Comparison of ENCODE assay signal across 8 cellular contexts in genomic region chr4:20254517-20255250, GRCh38. TPM values are rescaled to one million over a fixed set of nuclear protein-coding genes. Genes with fewer than 3 reads are reported as not detected.
DNase-seq lines count a peak whose midpoint lies in the region; ATAC-seq and TF ChIP-seq lines count a peak whose summit lies in the region.

No MANE protein-coding gene starts in this region.

- H3K27ac ChIP-seq in SJSA1 (no peak overlapping the region), prostate gland (peak overlapping the region; percentile 41 to 42), PC-9 (no peak overlapping the region)

- peaks cover 12% of the 10 kb centered on the region; the same call in 1 of the 2 replicates for H3K27me3 ChIP-seq in SJSA1 (replicated peaks)
- peaks cover 4% of the 10 kb centered on the region for H3K27me3 ChIP-seq in prostate gland (replicated peaks; ENCODE audit: insufficient read depth)
- H3K27me3 ChIP-seq in PC-9 (ENCODE audit: insufficient read depth, low read depth), result peaks cover 8% of the 10 kb centered on the region; the same call in 1 of the 2 replicates

- peaks cover 57% of the 10 kb centered on the region for H3K4me1 ChIP-seq in SJSA1 (replicated peaks)
- H3K4me1 ChIP-seq in prostate gland (replicated peaks), result no peaks in the 10 kb centered on the region
- no peaks in the 10 kb centered on the region for H3K4me1 ChIP-seq in PC-9 (replicated peaks; ENCODE audit: insufficient read depth)

- ATAC-seq in Right ventricle myocardium superior (ENCODE audit: poor library complexity), result peak; percentile 5

- H4K20me1 ChIP-seq in PC-9 (ENCODE audit: insufficient read depth), result no peaks in the 10 kb centered on the region

- H2AFZ ChIP-seq in PC-9, result no peak overlapping the region

- no peaks in the 10 kb centered on the region for H3K79me2 ChIP-seq in PC-9 (ENCODE audit: low read depth)

- no peak overlapping the region for H3K4me2 ChIP-seq in PC-9

- H3K36me3 ChIP-seq in SJSA1, result peaks cover 20% of the 10 kb centered on the region
- H3K36me3 ChIP-seq in prostate gland, result no peaks in the 10 kb centered on the region
- H3K36me3 ChIP-seq in PC-9 (ENCODE audit: low read depth), result no peaks in the 10 kb centered on the region

- H3K4me3 ChIP-seq in SJSA1 (peak overlapping the region; percentile 51), prostate gland (peak overlapping the region; percentile 52 to 56), PC-9 (no peak overlapping the region)

- DNase-seq in EL (peak; percentile 56), SJSA1 (ENCODE audit: low read depth in 1 of 2, low spot score in 2 of 2) (peak in 1 of 2 experiments; percentile 74), Right ventricle myocardium superior (peak; percentile 42), prostate gland (ENCODE audit: low spot score) (no peak), PC-9 (no peak), NCI-H146 (lab: John Stamatoyannopoulos, UW) (no peak)
- no peak for DNase-seq in stimulated activated naive CD4-positive, alpha-beta T cell (lab: John Stamatoyannopoulos, UW)
- DNase-seq in stimulated activated CD4-positive, alpha-beta T cell treated with anti-CD3 and anti-CD28 coated beads, Interleukin-4, amount 100 ng/mL, for 1 hour, result no peak

- 5% methylated on average over 63 of the region's 72 CpGs for WGBS in prostate gland

- intact Hi-C loops in Right ventricle myocardium superior (cut with DNase I) (no loop called here), prostate gland (cut with DNase I) (loop anchor here (5.0 kb wide), 2 partner anchors 178 to 293 kb away; no protein-coding TSS in a partner anchor), PC-9 (cut with micrococcal nuclease; ENCODE audit: unreplicated experiment) (loop anchor here (5.0 to 10.0 kb wide), 3 partner anchors 33 to 290 kb away; no protein-coding TSS in a partner anchor)

- H3K9me2 ChIP-seq in PC-9 (ENCODE audit: insufficient read depth), result no peaks in the 10 kb centered on the region

- TF ChIP-seq CTCF in prostate gland (IDR thresholded peaks at IDR 0.05), result no peak
- TF ChIP-seq CTCF in PC-9 (conservative IDR thresholded peaks at IDR 0.05), result no peak

- CTCF ChIA-PET in PC-9 (lab: Charles Lee), result no interaction called here

- H3K9me3 ChIP-seq in SJSA1 (replicated peaks) (no peaks in the 10 kb centered on the region), prostate gland (no peaks in the 10 kb centered on the region), PC-9 (ENCODE audit: insufficient read depth, low read depth) (no peaks in the 10 kb centered on the region)

- H3F3A ChIP-seq in PC-9 (ENCODE audit: insufficient read depth, low read depth), result no peaks in the 10 kb centered on the region

- TF ChIP-seq POLR2A in prostate gland (IDR thresholded peaks at IDR 0.05), result no peak

- POLR2A ChIA-PET in PC-9 (lab: Charles Lee; ENCODE audit: unreplicated experiment), result interaction anchor here (0.5 kb wide), 1 partner anchor 708 kb away, joined by 3 read pairs; no protein-coding TSS in a partner anchor

- no TSS peak for BruUV-seq in PC-9 (replicated peaks; lab: Mats Ljungman, UMichigan)

RNA-seq across cellular contexts. Expression of gene SLIT2, which starts 3.0 kb away (rescaled TPM):
- total RNA-seq in SJSA1 (2014; rRNA removed; shearing (Covaris generic)), result 13.4 and 20.7 TPM in 2 replicates
- 10.2 TPM for total RNA-seq in Right ventricle myocardium superior
- total RNA-seq in prostate gland, result 10 to 100 TPM in 1 of 2 donors, 1 to 10 TPM in 1; 8.5 to 11.0 TPM
- 4.8 and 5.3 TPM in 2 replicates for total RNA-seq in PC-9 (2021)

Comparison
In these comparisons a context has a peak if more than half of its experiments do, and no peak if none do; other contexts are left out.
1. DNase-seq: peak in EL (single experiment) and Right ventricle myocardium superior (single experiment); none in prostate gland (single experiment), stimulated activated naive CD4-positive, alpha-beta T cell (0 of 6), stimulated activated CD4-positive, alpha-beta T cell treated with anti-CD3 and anti-CD28 coated beads, Interleukin-4, amount 100 ng/mL, for 1 hour (single experiment), PC-9 (0 of 2) and NCI-H146 (single experiment).
2. H3K27ac ChIP-seq: peak in prostate gland (2 of 2); none in SJSA1 (single experiment) and PC-9 (single experiment).